ENCODE assay signal across 1 cellular context in genomic region chr7:6589829-6590644, GRCh38.
TF ChIP-seq lines count a peak whose summit lies in the region.

Gene INTS15 (plus strand): TSS chr7:6590021. CDS start chr7:6590284, 263 bp downstream.

TF ChIP-seq in HepG2, 621 proteins besides CTCF, POLR2A, EP300 and RAD21 (continued from another document):
- no peak; the same call in 1 of the 2 replicates for TF ChIP-seq ZNF556 (CRISPR knock-in tag; IDR thresholded peaks at IDR 0.05; ENCODE audit: borderline replicate concordance)
- TF ChIP-seq ZNF607 (CRISPR knock-in tag; IDR thresholded peaks at IDR 0.05; ENCODE audit: borderline replicate concordance) = no peak
- TF ChIP-seq DNMT3B (CRISPR knock-in tag; conservative IDR thresholded peaks at IDR 0.05) = no peak
- no peak for TF ChIP-seq CBX1 (IDR thresholded peaks at IDR 0.05; ENCODE audit: low read depth)
- TF ChIP-seq MLLT10 (CRISPR knock-in tag; IDR thresholded peaks at IDR 0.05) = no peak
- no peak for TF ChIP-seq IRF9 (CRISPR knock-in tag; IDR thresholded peaks at IDR 0.05; ENCODE audit: borderline replicate concordance)
- no peak for TF ChIP-seq PBX3 (CRISPR knock-in tag; IDR thresholded peaks at IDR 0.05; ENCODE audit: borderline replicate concordance)
- TF ChIP-seq ZNF737 (CRISPR knock-in tag; IDR thresholded peaks at IDR 0.05; ENCODE audit: borderline replicate concordance) = 0 out of 2 replicates have a peak, but pooled peaks have one; percentile 66
- no peak for TF ChIP-seq PAWR (CRISPR knock-in tag; IDR thresholded peaks at IDR 0.05; ENCODE audit: borderline replicate concordance)
- TF ChIP-seq ZBED4 (CRISPR knock-in tag; IDR thresholded peaks at IDR 0.05; ENCODE audit: borderline replicate concordance) = no peak
- TF ChIP-seq USF2 (IDR thresholded peaks at IDR 0.05; ENCODE audit: low read depth, low read length) = no peak
- TF ChIP-seq USF2 (CRISPR knock-in tag; IDR thresholded peaks at IDR 0.05; ENCODE audit: borderline replicate concordance) = no peak
- TF ChIP-seq ZNF709 (CRISPR knock-in tag; IDR thresholded peaks at IDR 0.05) = 0 out of 2 replicates have a peak, but pooled peaks have one; percentile 17
- TF ChIP-seq TBX2 (CRISPR knock-in tag; IDR thresholded peaks at IDR 0.05; ENCODE audit: borderline replicate concordance) = peak; percentile 43
- no peak for TF ChIP-seq ZNF619 (CRISPR knock-in tag; IDR thresholded peaks at IDR 0.05)
- TF ChIP-seq ATF2 (CRISPR knock-in tag; IDR thresholded peaks at IDR 0.05) = no peak
- TF ChIP-seq HDAC6 (IDR thresholded peaks at IDR 0.05; ENCODE audit: low read depth, low read length) = no peak
- no peak for TF ChIP-seq ZBTB39 (CRISPR knock-in tag; IDR thresholded peaks at IDR 0.05)
- TF ChIP-seq ZNF552 (CRISPR knock-in tag; IDR thresholded peaks at IDR 0.05; ENCODE audit: borderline replicate concordance) = no peak
- peak in 1 of 2 experiments; percentile 66; a peak in 1 of 4 replicates for TF ChIP-seq KLF16 (CRISPR knock-in tag; IDR thresholded peaks at IDR 0.05)
- 0 out of 2 replicates have a peak, but pooled peaks have one; percentile 24 for TF ChIP-seq ZNF264 (CRISPR knock-in tag; IDR thresholded peaks at IDR 0.05)
- TF ChIP-seq PAF1 (CRISPR knock-in tag; IDR thresholded peaks at IDR 0.05) = no peak
- TF ChIP-seq MIER3 (CRISPR knock-in tag; IDR thresholded peaks at IDR 0.05; ENCODE audit: borderline replicate concordance) = no peak
- TF ChIP-seq ZFP90 (CRISPR knock-in tag; IDR thresholded peaks at IDR 0.05; ENCODE audit: borderline replicate concordance) = no peak
- no peak for TF ChIP-seq EED (CRISPR knock-in tag; IDR thresholded peaks at IDR 0.05)
- no peak for TF ChIP-seq TRAFD1 (CRISPR knock-in tag; IDR thresholded peaks at IDR 0.05; ENCODE audit: borderline replicate concordance)
- TF ChIP-seq ONECUT2 (CRISPR knock-in tag; IDR thresholded peaks at IDR 0.05) = no peak
- peak; percentile 65 for TF ChIP-seq ASH2L (IDR thresholded peaks at IDR 0.05; ENCODE audit: insufficient read length, low read depth, low read length)
- no peak for TF ChIP-seq NFKBIZ (CRISPR knock-in tag; IDR thresholded peaks at IDR 0.05)
- no peak for TF ChIP-seq ZNF546 (CRISPR knock-in tag; conservative IDR thresholded peaks at IDR 0.05)
- TF ChIP-seq RFX5 (IDR thresholded peaks at IDR 0.05; ENCODE audit: low read depth, low read length) = no peak
- no peak for TF ChIP-seq ZNF225 (CRISPR knock-in tag; IDR thresholded peaks at IDR 0.05)
- TF ChIP-seq HOXA7 (CRISPR knock-in tag; IDR thresholded peaks at IDR 0.05) = no peak
- no peak for TF ChIP-seq E2F2 (CRISPR knock-in tag; IDR thresholded peaks at IDR 0.05; ENCODE audit: borderline replicate concordance)
